ENCODE assay signal across 8 cellular contexts in the genomic region with DNA sequence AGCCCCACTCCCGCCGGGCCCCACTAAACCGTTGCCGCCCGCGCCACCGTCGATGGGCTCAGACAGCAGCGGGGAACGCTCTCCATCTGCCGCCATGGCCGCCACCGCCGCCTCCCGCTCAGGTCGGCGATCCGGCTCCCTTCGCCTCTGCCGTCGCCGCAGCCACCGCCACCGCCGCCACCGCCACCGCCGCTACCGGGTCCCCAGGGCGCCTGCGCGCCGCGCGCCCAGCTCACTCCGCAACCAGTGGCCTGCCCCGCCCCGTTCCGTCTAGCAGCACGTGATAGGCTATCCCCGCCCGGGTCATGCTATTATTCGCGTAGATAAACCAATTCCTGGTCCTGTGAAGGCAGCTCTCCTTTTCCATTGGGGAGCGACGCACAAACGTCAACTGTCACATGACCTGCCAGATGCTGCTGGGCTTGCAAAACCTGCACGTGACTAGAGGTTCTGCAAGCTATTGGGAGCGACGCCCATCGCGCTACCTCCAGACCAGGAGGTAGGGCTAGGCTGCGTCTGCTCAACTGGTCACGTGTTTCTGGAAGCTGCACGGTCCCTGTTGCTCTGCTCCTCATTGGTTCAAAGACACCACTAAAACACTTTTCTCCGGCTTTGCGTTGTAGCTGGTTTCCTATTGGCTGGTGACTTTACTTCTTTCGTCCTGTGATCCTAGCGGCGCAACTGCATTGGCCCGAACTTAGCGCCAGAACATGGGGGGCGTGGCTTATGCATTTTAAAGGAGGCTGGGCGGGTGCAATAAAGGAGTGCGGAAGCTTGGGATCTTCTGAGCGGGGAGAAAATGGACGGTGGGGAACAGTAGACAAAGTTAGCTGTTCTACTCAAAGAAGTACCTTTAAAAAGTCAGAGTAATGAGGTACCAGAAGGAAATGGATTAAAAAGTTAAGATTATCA. TPM values are rescaled to one million over a fixed set of nuclear protein-coding genes. Genes with fewer than 3 reads are reported as not detected.
DNase-seq lines count a peak whose midpoint lies in the region; ATAC-seq and TF ChIP-seq lines count a peak whose summit lies in the region.

A gene (minus strand): TSS at position 205 of the 912 bp plus-strand sequence. CDS start 109 bp downstream, at position 96.

- peak within 1 kb of the TSS; percentile 73 for H3K27ac ChIP-seq in ACC112 (ENCODE audit: low read depth, low read length)
- peak within 1 kb of the TSS; percentile 84 for H3K27ac ChIP-seq in VCaP
- peak within 1 kb of the TSS; percentile 96 to 98 for H3K27ac ChIP-seq in breast epithelium
- peak within 1 kb of the TSS; percentile 75 for H3K27ac ChIP-seq in iPS-18a (ENCODE audit: low read length)

- DNase-seq in NCI-H2196 treated with DMSO at 0.1 percent for 48 hours (lab: John Stamatoyannopoulos, UW; ENCODE audit: unreplicated experiment): peak; percentile 100
- peak; percentile 98 to 100 for DNase-seq in breast epithelium (ENCODE audit: low spot score in 2 of 2)

- TF ChIP-seq POLR2A in breast epithelium (IDR thresholded peaks at IDR 0.05): no peak

- H3K27me3 ChIP-seq in ACC112 (ENCODE audit: insufficient read depth, low read length) (no peaks in the 10 kb centered on the region), breast epithelium (no peaks in the 10 kb centered on the region), iPS-18a (ENCODE audit: control insufficient read depth, insufficient read depth, low read length) (no peaks in the 10 kb centered on the region), skeletal muscle satellite cell (ENCODE audit: control insufficient read depth, insufficient read depth, low read length) (no peaks in the 10 kb centered on the region)

- H3K4me1 ChIP-seq in ACC112 (ENCODE audit: control insufficient read depth, insufficient read depth, low read length, unreplicated experiment): peaks cover 27% of the 10 kb centered on the region
- peaks cover 0 to 12% of the 10 kb centered on the region in 2 donors for H3K4me1 ChIP-seq in breast epithelium
- H3K4me1 ChIP-seq in iPS-18a (ENCODE audit: control insufficient read depth, low read depth, low read length): peaks cover 7% of the 10 kb centered on the region
- H3K4me1 ChIP-seq in skeletal muscle satellite cell (ENCODE audit: control insufficient read depth, insufficient read depth, low read length): peaks cover 14% of the 10 kb centered on the region

- H3K36me3 ChIP-seq in ACC112 (ENCODE audit: insufficient read depth, low read length) (peaks cover 18% of the 10 kb centered on the region; the same call in 1 of the 2 replicates), breast epithelium (peaks cover 22% of the 10 kb centered on the region), iPS-18a (ENCODE audit: control insufficient read depth, low read depth, low read length) (peaks cover 37% of the 10 kb centered on the region), skeletal muscle satellite cell (ENCODE audit: insufficient read depth, low read length) (peaks cover 30% of the 10 kb centered on the region)

- H3K79me2 ChIP-seq in ACC112 (ENCODE audit: control insufficient read depth, insufficient read depth, low read length, unreplicated experiment): peaks cover 42% of the 10 kb centered on the region

- no peak for TF ChIP-seq CTCF in VCaP (conservative IDR thresholded peaks at IDR 0.05)
- TF ChIP-seq CTCF in breast epithelium (IDR thresholded peaks at IDR 0.05): peak in 2 of 3 donors; percentile 9 to 17

- H3K4me3 ChIP-seq in ACC112 (ENCODE audit: low read depth, low read length): peak within 1 kb of the TSS; percentile 88
- peak within 1 kb of the TSS; percentile 95 to 99 (median 99) for H3K4me3 ChIP-seq in breast epithelium
- peak within 1 kb of the TSS; percentile 94 for H3K4me3 ChIP-seq in iPS-18a (ENCODE audit: low read length)
- peak within 1 kb of the TSS; percentile 85 for H3K4me3 ChIP-seq in skeletal muscle satellite cell (ENCODE audit: low read length)

- intact Hi-C loops in breast epithelium (cut with DNase I; ENCODE audit: low total_unique reads): no loop called here

- peak within 1 kb of the TSS; percentile 90 for H3K4me2 ChIP-seq in skeletal muscle satellite cell (ENCODE audit: low read length)

- H3K9me3 ChIP-seq in breast epithelium: no peaks in the 10 kb centered on the region
- no peaks in the 10 kb centered on the region for H3K9me3 ChIP-seq in iPS-18a (ENCODE audit: control insufficient read depth, low read depth, low read length)
- no peaks in the 10 kb centered on the region for H3K9me3 ChIP-seq in skeletal muscle satellite cell (replicated peaks; ENCODE audit: low read length)

- H3K9ac ChIP-seq in iPS-18a (ENCODE audit: low read length): peak within 1 kb of the TSS; percentile 73
- peak within 1 kb of the TSS; percentile 89 for H3K9ac ChIP-seq in skeletal muscle satellite cell (ENCODE audit: low read depth, low read length)

- peak within 1 kb of the TSS; percentile 79 for H2AFZ ChIP-seq in ACC112 (ENCODE audit: low read length, unreplicated experiment)

- ATAC-seq in GM18870 (IDR thresholded peaks at IDR 0.05; ENCODE audit: unreplicated experiment) (peak; percentile 95), HG03135 (IDR thresholded peaks at IDR 0.05; ENCODE audit: unreplicated experiment) (peak; percentile 95)

RNA-seq across cellular contexts. Expression of the gene that starts here (rescaled TPM):
- 10 to 100 TPM; 23.6 to 34.1 (median 29.9) TPM for total RNA-seq in breast epithelium
- total RNA-seq in skeletal muscle satellite cell (2012; rRNA removed): 16.6 and 20.0 TPM in 2 replicates

Comparison
In these comparisons a context has a peak if more than half of its experiments do, and no peak if none do; other contexts are left out.
1. Peak in every context shown above with its lines: DNase-seq, ATAC-seq, H3K4me3 ChIP-seq and H3K27ac ChIP-seq.